Comparison of ENCODE assay signal across 8 cellular contexts in the genomic region with DNA sequence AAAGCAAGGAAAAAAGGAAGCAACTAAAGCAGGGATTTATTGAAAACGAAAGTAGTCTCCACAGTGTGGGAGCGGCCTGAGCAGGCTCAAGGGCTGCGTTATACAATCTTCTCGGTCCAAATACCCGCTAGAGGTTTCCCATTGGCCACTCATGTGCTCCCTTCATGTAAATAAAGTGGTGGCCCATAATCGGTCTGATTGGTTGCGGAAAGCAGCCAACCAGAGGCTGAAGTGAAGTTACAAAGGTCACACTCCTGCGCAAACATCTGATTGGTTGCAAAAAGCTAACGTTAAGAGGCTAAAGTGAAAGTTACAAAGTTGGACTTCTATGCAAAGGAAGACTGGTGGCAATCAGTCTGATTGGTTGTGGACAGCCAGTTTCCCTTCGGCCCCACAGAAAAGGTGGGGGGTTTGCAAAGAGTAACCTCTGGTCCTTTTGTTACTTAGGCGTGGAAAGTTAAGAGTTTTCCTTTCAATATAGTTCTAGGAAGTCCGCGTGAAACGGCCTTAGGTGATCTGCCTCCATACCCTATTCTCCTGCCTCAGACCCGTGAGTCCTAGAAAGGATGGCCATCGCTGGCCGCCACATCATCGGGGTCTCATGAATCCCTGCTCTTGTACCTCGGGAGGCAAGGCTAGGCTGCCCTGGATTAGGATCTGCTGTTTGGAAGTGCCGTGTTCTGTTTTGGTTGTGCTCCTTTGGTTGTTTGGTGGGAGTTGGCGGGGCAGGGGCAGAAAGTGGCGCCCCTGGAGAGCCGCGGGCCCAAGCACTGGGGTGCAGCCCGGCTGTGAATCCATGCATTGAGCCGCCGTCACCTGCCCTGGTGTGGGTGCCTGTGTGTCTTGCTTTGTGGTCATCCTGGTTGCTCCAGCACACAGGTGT.
DNase-seq lines count a peak whose midpoint lies in the region; ATAC-seq, FAIRE-seq and TF ChIP-seq lines count a peak whose summit lies in the region.

No MANE protein-coding gene starts in this region.

- peak overlapping the region in 1 of 2 donors; percentile 57 for H3K4me3 ChIP-seq in cardiac fibroblast (replicated peaks in 1 of 2; ENCODE audit: low read depth in 2 of 2, low read length in 2 of 2)

- H3K27ac Mint-ChIP-seq in T-helper 2 cell treated with Interferon-gamma antibody and Interleukin-4, amounts not matched to agents 5 μg/mL and 100 μg/mL, for 36 hours: peak overlapping the region; percentile 85
- peak overlapping the region; percentile 97 for H3K27ac Mint-ChIP-seq in memory B cell

- FAIRE-seq in RCC 7860 (lab: Jason Lieb, UNC): no peak

- DNase-seq in SKM-1 treated with dmso at 0.1 percent for 144 hours (lab: John Stamatoyannopoulos, UW; ENCODE audit: unreplicated experiment) (peak; percentile 53), SKM-1 (lab: John Stamatoyannopoulos, UW; ENCODE audit: unreplicated experiment) (no peak), cardiac fibroblast (ENCODE audit: low read depth in 2 of 2) (peak; percentile 12 to 66), memory B cell (ENCODE audit: low spot score in 2 of 2) (peak; percentile 33 to 56), RCC 7860 (ENCODE audit: low spot score) (no peak)
- DNase-seq in T-helper 2 cell treated with Interferon-gamma antibody and Interleukin-4, amounts not matched to agents 5 μg/mL and 100 μg/mL, for 36 hours (ENCODE audit: low spot score): peak; percentile 75
- peak; percentile 52 for DNase-seq in stimulated activated naive CD4-positive, alpha-beta T cell treated with Interleukin-2 at 50 U/mL for 16 hours (lab: John Stamatoyannopoulos, UW)

- TF ChIP-seq CTCF in cardiac fibroblast (IDR thresholded peaks at IDR 0.05; ENCODE audit: low read depth, low read length): no peak

- H3K36me3 Mint-ChIP-seq in T-helper 2 cell treated with Interferon-gamma antibody and Interleukin-4, amounts not matched to agents 5 μg/mL and 100 μg/mL, for 36 hours (ENCODE audit: low read depth): peaks cover 5% of the 10 kb centered on the region
- peaks cover under 1% of the 10 kb centered on the region for H3K36me3 Mint-ChIP-seq in memory B cell

- H3K4me3 Mint-ChIP-seq in T-helper 2 cell treated with Interferon-gamma antibody and Interleukin-4, amounts not matched to agents 5 μg/mL and 100 μg/mL, for 36 hours: peak overlapping the region; percentile 95
- H3K4me3 Mint-ChIP-seq in memory B cell: peak overlapping the region; percentile 99

- peak; percentile 72 for ATAC-seq in HG03460 (IDR thresholded peaks at IDR 0.05; ENCODE audit: unreplicated experiment)
- peak; percentile 87 for ATAC-seq in memory B cell (ENCODE audit: low read depth)

- peaks cover 21% of the 10 kb centered on the region for H3K4me1 Mint-ChIP-seq in T-helper 2 cell treated with Interferon-gamma antibody and Interleukin-4, amounts not matched to agents 5 μg/mL and 100 μg/mL, for 36 hours (ENCODE audit: low read depth)
- peaks cover 14% of the 10 kb centered on the region for H3K4me1 Mint-ChIP-seq in memory B cell

- peaks cover 6% of the 10 kb centered on the region for H3K9me3 Mint-ChIP-seq in T-helper 2 cell treated with Interferon-gamma antibody and Interleukin-4, amounts not matched to agents 5 μg/mL and 100 μg/mL, for 36 hours
- no peaks in the 10 kb centered on the region for H3K9me3 Mint-ChIP-seq in memory B cell

- H3K27me3 Mint-ChIP-seq in T-helper 2 cell treated with Interferon-gamma antibody and Interleukin-4, amounts not matched to agents 5 μg/mL and 100 μg/mL, for 36 hours (ENCODE audit: low read depth): peaks cover 15% of the 10 kb centered on the region
- H3K27me3 Mint-ChIP-seq in memory B cell: no peaks in the 10 kb centered on the region

Comparison
In these comparisons a context has a peak if more than half of its experiments do, and no peak if none do; other contexts are left out.
1. DNase-seq: peak in SKM-1 treated with dmso at 0.1 percent for 144 hours (single experiment), T-helper 2 cell treated with Interferon-gamma antibody and Interleukin-4, amounts not matched to agents 5 μg/mL and 100 μg/mL, for 36 hours (single experiment), cardiac fibroblast (2 of 2), memory B cell (2 of 2) and stimulated activated naive CD4-positive, alpha-beta T cell treated with Interleukin-2 at 50 U/mL for 16 hours (single experiment); none in SKM-1 (single experiment) and RCC 7860 (single experiment).